16 cellular contexts compared by ENCODE assay signal in genomic region chr13:110249326-110249725, GRCh38. TPM values are rescaled to one million over a fixed set of nuclear protein-coding genes. Genes with fewer than 3 reads are reported as not detected.
DNase-seq lines count a peak whose midpoint lies in the region; TF ChIP-seq lines count a peak whose summit lies in the region.
"Had no signal": no experiment of that assay in that cellular context is flagged by ENCODE, and none has a peak within 500 bp of the region (broad histone marks: within the 10 kb centered on the region; RNA-seq: fewer than 3 reads in every experiment).

No MANE protein-coding gene starts in this region.

- H3K9me3 Mint-ChIP-seq in MCF 10A (ENCODE audit: unreplicated experiment), result no peaks in the 10 kb centered on the region
- H3K9me3 Mint-ChIP-seq: activated naive CD4-positive, alpha-beta T cell treated with anti-CD3 and anti-CD28 coated beads, Interleukin-2, amount 50 U/mL, for 24 hours; CD14-positive monocyte had no signal

- WGBS in mammary epithelial cell (ENCODE audit: low coverage, missing lambda C conversion rate), result 96% methylated on average over 13 of the region's 13 CpGs
- 50 to 57% methylated on average over 11 to 13 of the region's 13 CpGs for WGBS in esophagus squamous epithelium, 2 donors
- 76 to 94% methylated on average over 6 to 13 of the region's 13 CpGs for WGBS in transverse colon (ENCODE audit: low coverage in 1 of 2), 2 donors

- DNase-seq in MCF 10A (ENCODE audit: unreplicated experiment), result no peak
- DNase-seq in mammary epithelial cell, result no peak
- no peak for DNase-seq in esophagus squamous epithelium (lab: John Stamatoyannopoulos, UW)
- DNase-seq in transverse colon, result no peak
- no peak for DNase-seq in NCI-H2171 treated with DMSO at 0.1 percent for 48 hours (lab: John Stamatoyannopoulos, UW)
- no peak for DNase-seq in AG08396 (ENCODE audit: low spot score)
- no peak for DNase-seq in EL
- DNase-seq: 8988T; activated CD4-positive, alpha-beta T cell treated with anti-CD3 and anti-CD28 coated beads for 48 hours; caudate nucleus; DMS79 treated with DMSO at 0.1 percent for 48 hours; NCI-H187 treated with DMSO at 0.1 percent for 48 hours had no signal

- no peaks in the 10 kb centered on the region for H4K20me1 ChIP-seq in mammary epithelial cell (ENCODE audit: insufficient read depth, low read length)

- H3K4me1 Mint-ChIP-seq in MCF 10A (ENCODE audit: insufficient read depth, unreplicated experiment), result peaks cover 19% of the 10 kb centered on the region
- H3K4me1 Mint-ChIP-seq: activated naive CD4-positive, alpha-beta T cell treated with anti-CD3 and anti-CD28 coated beads, Interleukin-2, amount 50 U/mL, for 24 hours; CD14-positive monocyte had no signal

- H3K4me1 ChIP-seq in mammary epithelial cell (ENCODE audit: insufficient read depth, low read length), result peaks cover 14% of the 10 kb centered on the region
- peaks cover 0 to 61% (median 35%) of the 10 kb centered on the region in 3 donors for H3K4me1 ChIP-seq in esophagus squamous epithelium
- H3K4me1 ChIP-seq in parathyroid adenoma, result no peaks in the 10 kb centered on the region
- H3K4me1 ChIP-seq in transverse colon, result peaks cover 13 to 46% (median 26%) of the 10 kb centered on the region in 4 donors

- no peak overlapping the region for H3K4me3 ChIP-seq in mammary epithelial cell (replicated peaks in 1 of 3; ENCODE audit: insufficient read depth in 1 of 3, low read depth in 2 of 3, low read length in 3 of 3)
- no peak overlapping the region for H3K4me3 ChIP-seq in esophagus squamous epithelium
- no peak overlapping the region for H3K4me3 ChIP-seq in parathyroid adenoma (ENCODE audit: low read depth, low read length)
- H3K4me3 ChIP-seq in transverse colon, result no peak overlapping the region
- H3K4me3 ChIP-seq: SJSA1 had no signal

- intact Hi-C loops in MCF 10A (cut with micrococcal nuclease) (no loop called here), mammary epithelial cell (cut with micrococcal nuclease) (no loop called here), esophagus squamous epithelium (cut with DNase I) (no loop called here), transverse colon (cut with DNase I; ENCODE audit: low total_unique reads) (no loop called here)

- H3K9ac ChIP-seq in mammary epithelial cell (ENCODE audit: insufficient read depth, low read length) (no peak overlapping the region), parathyroid adenoma (no peak overlapping the region)

- TF ChIP-seq EP300 in transverse colon (IDR thresholded peaks at IDR 0.05; ENCODE audit: low read depth), result no peak

- CTCF ChIA-PET in MCF 10A (lab: Yijun Ruan, JAX) (interaction anchor here (0.7 to 2.9 kb wide), 3 partner anchors 11 to 58 kb away, joined by 3 to 13 read pairs (median 3); partner anchors contain the start of genes COL4A1 and COL4A2), mammary epithelial cell (lab: Charles Lee; ENCODE audit: low non-redundant PET) (no interaction called here)

- peaks cover 25% of the 10 kb centered on the region for H3K79me2 ChIP-seq in mammary epithelial cell (ENCODE audit: insufficient read depth, low read length)
- no peaks in the 10 kb centered on the region for H3K79me2 ChIP-seq in parathyroid adenoma

- no peak overlapping the region for H3K4me3 Mint-ChIP-seq in MCF 10A (ENCODE audit: unreplicated experiment)
- H3K4me3 Mint-ChIP-seq: activated naive CD4-positive, alpha-beta T cell treated with anti-CD3 and anti-CD28 coated beads, Interleukin-2, amount 50 U/mL, for 24 hours; CD14-positive monocyte had no signal

- H3K36me3 ChIP-seq in mammary epithelial cell (ENCODE audit: insufficient read depth, low read length) (no peaks in the 10 kb centered on the region), esophagus squamous epithelium (no peaks in the 10 kb centered on the region), parathyroid adenoma (ENCODE audit: control insufficient read depth, insufficient read depth, low read length) (no peaks in the 10 kb centered on the region), transverse colon (no peaks in the 10 kb centered on the region)

- no peak overlapping the region for H3K27ac ChIP-seq in mammary epithelial cell (ENCODE audit: insufficient read depth, low read depth, low read length)
- H3K27ac ChIP-seq in esophagus squamous epithelium, result peak overlapping the region; percentile 69 to 91 (median 79)
- H3K27ac ChIP-seq in parathyroid adenoma, result peak overlapping the region; percentile 11
- peak overlapping the region; percentile 83 to 87 (median 84) for H3K27ac ChIP-seq in transverse colon

- dilution Hi-C loops in mammary epithelial cell (cut with HindIII; ENCODE audit: low sequenced_read_pairs), result loop anchor here (5.0 kb wide), 1 partner anchor 43 kb away; no protein-coding TSS in a partner anchor

- no peak overlapping the region for H3K4me2 ChIP-seq in mammary epithelial cell (ENCODE audit: insufficient read depth, low read depth, low read length)
- no peak overlapping the region for H3K4me2 ChIP-seq in parathyroid adenoma (ENCODE audit: low read length)

- H3K36me3 Mint-ChIP-seq in MCF 10A (ENCODE audit: insufficient read depth, unreplicated experiment), result peaks cover 6% of the 10 kb centered on the region
- H3K36me3 Mint-ChIP-seq: activated naive CD4-positive, alpha-beta T cell treated with anti-CD3 and anti-CD28 coated beads, Interleukin-2, amount 50 U/mL, for 24 hours; CD14-positive monocyte had no signal

- BruUV-seq in MCF 10A (replicated peaks; lab: Mats Ljungman, UMichigan) (no TSS peak), mammary epithelial cell (replicated peaks; lab: Mats Ljungman, UMichigan) (no TSS peak)

- H3K9me3 ChIP-seq in mammary epithelial cell (replicated peaks; ENCODE audit: insufficient read depth, low read length) (no peaks in the 10 kb centered on the region), esophagus squamous epithelium (no peaks in the 10 kb centered on the region), parathyroid adenoma (ENCODE audit: control insufficient read depth, low read length) (no peaks in the 10 kb centered on the region), transverse colon (no peaks in the 10 kb centered on the region)
- H3K9me3 ChIP-seq: SJSA1 had no signal

- TF ChIP-seq CTCF in MCF 10A (IDR thresholded peaks at IDR 0.05; ENCODE audit: unreplicated experiment), result no peak
- no peak for TF ChIP-seq CTCF in mammary epithelial cell (conservative IDR thresholded peaks at IDR 0.05 in 1 of 2, IDR thresholded peaks at IDR 0.05 in 1 of 2; ENCODE audit: extremely low read depth in 1 of 2, insufficient read depth in 1 of 2, low read depth in 1 of 2, low read length in 2 of 2)
- no peak for TF ChIP-seq CTCF in esophagus squamous epithelium (IDR thresholded peaks at IDR 0.05)
- TF ChIP-seq CTCF in parathyroid adenoma (IDR thresholded peaks at IDR 0.05), result no peak
- no peak for TF ChIP-seq CTCF in transverse colon (IDR thresholded peaks at IDR 0.05)

- no peaks in the 10 kb centered on the region for H3K27me3 ChIP-seq in mammary epithelial cell (ENCODE audit: insufficient read depth, low read length)
- H3K27me3 ChIP-seq in esophagus squamous epithelium, result no peaks in the 10 kb centered on the region
- no peaks in the 10 kb centered on the region for H3K27me3 ChIP-seq in parathyroid adenoma (ENCODE audit: control insufficient read depth, insufficient read depth, low read length)
- no peaks in the 10 kb centered on the region for H3K27me3 ChIP-seq in transverse colon
- H3K27me3 ChIP-seq: SJSA1 had no signal

- TF ChIP-seq POLR2A in esophagus squamous epithelium (IDR thresholded peaks at IDR 0.05) (no peak), transverse colon (IDR thresholded peaks at IDR 0.05) (no peak)

- H3K27me3 Mint-ChIP-seq in MCF 10A (ENCODE audit: insufficient read depth, unreplicated experiment), result no peaks in the 10 kb centered on the region

- in situ Hi-C loops in mammary epithelial cell (cut with MboI; ENCODE audit: low sequenced_read_pairs in 2 of 2) (loop anchor here in 1 of 2 donors (10.0 kb wide), 1 partner anchor 165 kb away; no protein-coding TSS in a partner anchor), transverse colon (cut with MboI; ENCODE audit: low pct_ligation_motif_present in 1 of 4, low pct_unique_long_range_greater_than_20kb in 1 of 4, low sequenced_read_pairs in 3 of 4) (loop anchor here in 1 of 4 donors (25.0 kb wide), 1 partner anchor 163 kb away; no protein-coding TSS in a partner anchor)

- POLR2A ChIA-PET in MCF 10A (lab: Yijun Ruan, JAX), result interaction anchor here (0.6 to 0.7 kb wide), 2 partner anchors 60 to 460 kb away, joined by 3 to 4 read pairs; no protein-coding TSS in a partner anchor

- H3K27ac Mint-ChIP-seq in MCF 10A (ENCODE audit: low read depth, unreplicated experiment), result peak overlapping the region; percentile 86
- H3K27ac Mint-ChIP-seq: activated naive CD4-positive, alpha-beta T cell treated with anti-CD3 and anti-CD28 coated beads, Interleukin-2, amount 50 U/mL, for 24 hours; CD14-positive monocyte had no signal

- no peak overlapping the region for H2AFZ ChIP-seq in mammary epithelial cell (ENCODE audit: low read depth, low read length)
- H2AFZ ChIP-seq in parathyroid adenoma, result no peak overlapping the region

RNA-seq across cellular contexts. Expression of gene COL4A1, which starts 57.6 kb away (rescaled TPM):
- 25.9 and 42.1 TPM in 2 replicates for total RNA-seq in MCF 10A (2022)
- total RNA-seq in mammary epithelial cell, result 10 to 100 TPM; 40.9 to 89.0 TPM
- 28.1 TPM for polyA plus RNA-seq in mammary epithelial cell
- 57.7 TPM for polyA minus RNA-seq in mammary epithelial cell
- total RNA-seq in esophagus squamous epithelium, result 10 to 100 TPM in 3 of 4 donors, 1 to 10 TPM in 1; 8.9 to 97.1 (median 40.2) TPM
- 100 to 1,000 TPM in 2 of 4 donors, 10 to 100 TPM in 2; 46.4 to 180 (median 99.2) TPM for total RNA-seq in transverse colon

RNA-seq across cellular contexts. Expression of gene COL4A2, which starts 57.8 kb away (rescaled TPM):
- 54.6 and 66.0 TPM in 2 replicates for total RNA-seq in MCF 10A (2022)
- 10 to 100 TPM; 74.9 to 94.2 TPM for total RNA-seq in mammary epithelial cell
- polyA plus RNA-seq in mammary epithelial cell, result 119 TPM
- 78.3 TPM for polyA minus RNA-seq in mammary epithelial cell
- total RNA-seq in esophagus squamous epithelium, result 100 to 1,000 TPM in 1 of 4 donors, 10 to 100 TPM in 3; 11.9 to 102 (median 43.5) TPM
- 100 to 1,000 TPM in 2 of 4 donors, 10 to 100 TPM in 2; 75.1 to 322 (median 115) TPM for total RNA-seq in transverse colon
- polyA plus RNA-seq: CD14-positive monocyte had no signal
